In genomic region chr10:16816142-16816541, GRCh38 we compare ENCODE assay signal across 1 cellular context.
TF ChIP-seq lines count a peak whose summit lies in the region.

No MANE protein-coding gene starts in this region.

TF ChIP-seq in GM23338, 12 proteins besides CTCF, POLR2A, EP300 and RAD21 (continued from another document):
- TF ChIP-seq ZNF462 (CRISPR knock-in tag; IDR thresholded peaks at IDR 0.05) = no peak
- TF ChIP-seq CREB1 (CRISPR knock-in tag; IDR thresholded peaks at IDR 0.05; ENCODE audit: low read depth) = no peak
- no peak for TF ChIP-seq ZNF114 (CRISPR knock-in tag; IDR thresholded peaks at IDR 0.05)
- no peak for TF ChIP-seq NANOG (IDR thresholded peaks at IDR 0.05; ENCODE audit: borderline replicate concordance)
- TF ChIP-seq STAT1 (IDR thresholded peaks at IDR 0.05; ENCODE audit: unreplicated experiment) = no peak
- no peak for TF ChIP-seq EZH2phosphoT487 (IDR thresholded peaks at IDR 0.05; ENCODE audit: unreplicated experiment)
- no peak for TF ChIP-seq POLR2AphosphoS5 (IDR thresholded peaks at IDR 0.05; ENCODE audit: low read depth)
- no peak for TF ChIP-seq ZNF331 (CRISPR knock-in tag; IDR thresholded peaks at IDR 0.05; ENCODE audit: low read depth)
- no peak for TF ChIP-seq JUNB (IDR thresholded peaks at IDR 0.05; ENCODE audit: unreplicated experiment)
- no peak for TF ChIP-seq EZH2 (IDR thresholded peaks at IDR 0.05; ENCODE audit: low read depth, unreplicated experiment)
- no peak for TF ChIP-seq ETS1 (IDR thresholded peaks at IDR 0.05)
